1 cellular context compared by ENCODE assay signal in the genomic region with DNA sequence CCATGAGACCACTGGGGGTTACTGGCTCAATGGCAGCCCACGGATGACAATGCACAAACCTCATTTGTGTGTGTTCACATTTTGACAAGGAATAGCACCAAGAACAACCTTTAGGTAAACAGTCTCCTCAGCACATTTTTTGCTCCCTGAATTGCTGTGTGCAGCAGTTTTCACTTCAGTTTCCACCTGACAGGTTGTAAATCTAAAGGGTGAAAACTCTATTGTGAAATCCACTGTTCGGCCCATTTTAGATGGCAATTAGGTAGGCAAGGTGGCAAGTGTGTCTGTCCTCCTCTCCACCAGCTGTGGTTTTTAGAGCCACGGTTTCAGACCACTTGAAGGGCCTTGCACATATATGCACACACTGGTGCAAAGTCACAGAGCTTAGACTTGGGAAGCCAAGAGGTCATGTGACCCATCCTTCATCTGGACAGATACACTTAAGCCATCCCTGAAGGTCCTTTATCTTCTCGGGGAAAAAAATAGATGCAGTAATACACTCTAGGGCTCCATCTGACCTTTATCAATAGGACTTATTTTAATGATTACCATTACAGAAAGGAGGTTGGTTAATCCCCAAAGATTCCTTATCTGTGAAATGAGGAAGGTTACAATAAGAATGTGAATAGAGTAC.
A peak's percentile ranks its signal among the peaks of the same experiment; 100 is the strongest.
TF ChIP-seq lines count a peak whose summit lies in the region.

No MANE protein-coding gene starts in this region.

TF ChIP-seq in HepG2, 621 proteins besides CTCF, POLR2A, EP300 and RAD21:
- TF ChIP-seq, protein P1, sequence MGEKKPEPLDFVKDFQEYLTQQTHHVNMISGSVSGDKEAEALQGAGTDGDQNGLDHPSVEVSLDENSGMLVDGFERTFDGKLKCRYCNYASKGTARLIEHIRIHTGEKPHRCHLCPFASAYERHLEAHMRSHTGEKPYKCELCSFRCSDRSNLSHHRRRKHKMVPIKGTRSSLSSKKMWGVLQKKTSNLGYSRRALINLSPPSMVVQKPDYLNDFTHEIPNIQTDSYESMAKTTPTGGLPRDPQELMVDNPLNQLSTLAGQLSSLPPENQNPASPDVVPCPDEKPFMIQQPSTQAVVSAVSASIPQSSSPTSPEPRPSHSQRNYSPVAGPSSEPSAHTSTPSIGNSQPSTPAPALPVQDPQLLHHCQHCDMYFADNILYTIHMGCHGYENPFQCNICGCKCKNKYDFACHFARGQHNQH (CRISPR knock-in tag; IDR thresholded peaks at IDR 0.05): no peak
- TF ChIP-seq CEBPB (IDR thresholded peaks at IDR 0.05; ENCODE audit: borderline replicate concordance, low read depth, low read length) (peak; percentile 53; the same call in 1 of the 2 replicates), NCOR1 (IDR thresholded peaks at IDR 0.05; ENCODE audit: borderline replicate concordance, low read length) (no peak), STAT6 (CRISPR knock-in tag; IDR thresholded peaks at IDR 0.05; ENCODE audit: borderline replicate concordance) (no peak), ZSCAN20 (CRISPR knock-in tag; IDR thresholded peaks at IDR 0.05; ENCODE audit: borderline replicate concordance) (no peak), ZNF317 (CRISPR knock-in tag; IDR thresholded peaks at IDR 0.05) (0 out of 2 replicates have a peak, but pooled peaks have one; percentile 26), TARDBP (CRISPR knock-in tag; IDR thresholded peaks at IDR 0.05) (0 out of 2 replicates have a peak, but pooled peaks have one; percentile 24), MAFF (IDR thresholded peaks at IDR 0.05; ENCODE audit: low read depth, low read length) (peak; percentile 88), PCBP2 (optimal IDR thresholded peaks at IDR 0.05; ENCODE audit: low read depth, low read length, poor library complexity, severe bottlenecking) (no peak), ZNF615 (CRISPR knock-in tag; IDR thresholded peaks at IDR 0.05; ENCODE audit: borderline replicate concordance) (no peak), ZNF556 (CRISPR knock-in tag; IDR thresholded peaks at IDR 0.05; ENCODE audit: borderline replicate concordance) (0 out of 2 replicates have a peak, but pooled peaks have one; percentile 16), ATF7-NPFF (CRISPR knock-in tag; IDR thresholded peaks at IDR 0.05; ENCODE audit: low read depth) (no peak), MAFK (conservative IDR thresholded peaks at IDR 0.05 in 1 of 2, IDR thresholded peaks at IDR 0.05 in 1 of 2; ENCODE audit: low read length in 2 of 2) (peak; percentile 84 to 88), ZNF841 (CRISPR knock-in tag; IDR thresholded peaks at IDR 0.05; ENCODE audit: borderline replicate concordance) (no peak), MAFG (CRISPR knock-in tag; IDR thresholded peaks at IDR 0.05) (peak; percentile 31; the same call in 1 of the 2 replicates)
- TF ChIP-seq, protein P2, sequence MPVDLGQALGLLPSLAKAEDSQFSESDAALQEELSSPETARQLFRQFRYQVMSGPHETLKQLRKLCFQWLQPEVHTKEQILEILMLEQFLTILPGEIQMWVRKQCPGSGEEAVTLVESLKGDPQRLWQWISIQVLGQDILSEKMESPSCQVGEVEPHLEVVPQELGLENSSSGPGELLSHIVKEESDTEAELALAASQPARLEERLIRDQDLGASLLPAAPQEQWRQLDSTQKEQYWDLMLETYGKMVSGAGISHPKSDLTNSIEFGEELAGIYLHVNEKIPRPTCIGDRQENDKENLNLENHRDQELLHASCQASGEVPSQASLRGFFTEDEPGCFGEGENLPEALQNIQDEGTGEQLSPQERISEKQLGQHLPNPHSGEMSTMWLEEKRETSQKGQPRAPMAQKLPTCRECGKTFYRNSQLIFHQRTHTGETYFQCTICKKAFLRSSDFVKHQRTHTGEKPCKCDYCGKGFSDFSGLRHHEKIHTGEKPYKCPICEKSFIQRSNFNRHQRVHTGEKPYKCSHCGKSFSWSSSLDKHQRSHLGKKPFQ (CRISPR knock-in tag; IDR thresholded peaks at IDR 0.05; ENCODE audit: insufficient replicate concordance): no peak
TF ChIP-seq in HepG2: peak in this region for 7.
